ENCODE assay signal across 16 cellular contexts in the genomic region with DNA sequence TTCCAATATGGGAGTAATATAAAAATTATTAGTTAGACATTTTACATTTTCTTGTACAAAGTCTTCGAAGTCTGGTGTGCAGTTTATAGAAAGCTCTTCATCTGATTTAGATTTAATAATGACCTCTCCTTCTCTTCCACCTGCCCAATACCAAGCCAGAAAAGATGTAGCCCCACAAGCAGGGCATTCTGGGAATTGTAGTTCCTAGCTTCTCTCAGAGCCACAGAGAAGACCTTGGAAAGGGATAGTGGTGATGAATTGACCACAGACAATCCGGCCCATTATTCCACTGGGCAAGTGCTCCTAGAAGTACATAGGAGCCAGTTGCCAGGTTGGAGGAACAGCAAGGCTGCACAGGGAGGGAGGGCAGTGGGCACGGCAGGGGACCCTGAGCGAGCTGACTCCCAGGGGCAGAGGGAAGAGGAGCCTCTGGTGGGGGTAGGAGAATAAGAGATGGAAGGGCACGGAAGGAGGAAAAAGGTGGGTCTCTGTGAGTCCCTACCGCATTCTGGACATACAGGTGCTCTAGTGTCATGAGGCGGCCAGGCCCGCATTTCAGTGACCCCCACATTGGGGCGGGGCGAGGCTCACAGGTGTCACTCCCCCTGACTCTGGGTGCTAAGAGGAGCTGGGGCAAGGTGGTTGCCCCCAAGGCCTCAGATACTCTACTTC.
DNase-seq lines count a peak whose midpoint lies in the region; ATAC-seq, FAIRE-seq and TF ChIP-seq lines count a peak whose summit lies in the region.
"Had no signal": no experiment of that assay in that cellular context is flagged by ENCODE, and none has a peak within 500 bp of the region (broad histone marks: within the 10 kb centered on the region; RNA-seq: fewer than 3 reads in every experiment).

No MANE protein-coding gene starts in this region.

- TF ChIP-seq CTCF in MCF 10A (IDR thresholded peaks at IDR 0.05; ENCODE audit: unreplicated experiment) (no peak), bronchial epithelial cell (IDR thresholded peaks at IDR 0.05; ENCODE audit: insufficient read depth, low read length, severe bottlenecking) (no peak)

- intact Hi-C loops in MCF 10A (cut with micrococcal nuclease) = loop anchor here (5.0 kb wide), 1 partner anchor 88 kb away; no protein-coding TSS in a partner anchor

- no peaks in the 10 kb centered on the region for H3K27me3 Mint-ChIP-seq in MCF 10A (ENCODE audit: insufficient read depth, unreplicated experiment)

- H3K9me3 Mint-ChIP-seq in MCF 10A (ENCODE audit: unreplicated experiment) = no peaks in the 10 kb centered on the region
- H3K9me3 Mint-ChIP-seq: activated T-cell treated with anti-CD3 and anti-CD28 coated beads, Interleukin-2, amount 50 U/mL, for 72 hours had no signal

- H3K36me3 Mint-ChIP-seq in MCF 10A (ENCODE audit: insufficient read depth, unreplicated experiment) = peaks cover 12% of the 10 kb centered on the region

- CTCF ChIA-PET in MCF 10A (lab: Yijun Ruan, JAX) = interaction anchor here (0.9 to 7.0 kb wide), 9 partner anchors 9 to 597 kb away, joined by 3 to 106 read pairs (median 7); no protein-coding TSS in a partner anchor

- no peak for ATAC-seq in HG03280 (IDR thresholded peaks at IDR 0.05; ENCODE audit: unreplicated experiment)
- ATAC-seq: activated T-cell treated with anti-CD3 and anti-CD28 coated beads, Interleukin-2, amount 50 U/mL, for 72 hours; left lobe of liver had no signal

- H3K27ac Mint-ChIP-seq in MCF 10A (ENCODE audit: low read depth, unreplicated experiment) = no peak overlapping the region
- H3K27ac Mint-ChIP-seq: activated T-cell treated with anti-CD3 and anti-CD28 coated beads, Interleukin-2, amount 50 U/mL, for 72 hours had no signal

- no peak overlapping the region for H3K4me3 Mint-ChIP-seq in MCF 10A (ENCODE audit: unreplicated experiment)
- H3K4me3 Mint-ChIP-seq: activated T-cell treated with anti-CD3 and anti-CD28 coated beads, Interleukin-2, amount 50 U/mL, for 72 hours; neural crest cell had no signal

- H3K4me1 Mint-ChIP-seq in MCF 10A (ENCODE audit: insufficient read depth, unreplicated experiment) = peaks cover 10% of the 10 kb centered on the region

- H3K27me3 ChIP-seq in bronchial epithelial cell (ENCODE audit: control insufficient read depth, insufficient read depth, low read length) = no peaks in the 10 kb centered on the region
- H3K27me3 ChIP-seq: suprapubic skin had no signal

- in situ Hi-C loops in T47D (cut with HindIII; ENCODE audit: low pct_unique_long_range_greater_than_20kb, low sequenced_read_pairs) = no loop called here

- H3K4me3 ChIP-seq in bronchial epithelial cell (ENCODE audit: low read depth, low read length) = no peak overlapping the region
- H3K4me3 ChIP-seq: suprapubic skin had no signal

- FAIRE-seq in bronchial epithelial cell (lab: Jason Lieb, UNC) (no peak), frontal cortex (lab: Jason Lieb, UNC) (no peak)
- FAIRE-seq: astrocyte had no signal

- DNase-seq in T47D (ENCODE audit: low read depth in 1 of 2, low spot score in 1 of 2) (peak; percentile 23 to 38), MCF 10A (ENCODE audit: unreplicated experiment) (no peak), NCI-H226 (peak; percentile 63), bronchial epithelial cell (ENCODE audit: low read depth) (peak; percentile 38), renal cortical epithelial cell (ENCODE audit: low read depth) (peak; percentile 39), frontal cortex (ENCODE audit: low spot score in 2 of 2) (no peak), SKM-1 treated with dmso at 0.1 percent for 144 hours (lab: John Stamatoyannopoulos, UW; ENCODE audit: unreplicated experiment) (no peak)
- DNase-seq: activated CD4-positive, alpha-beta T cell treated with anti-CD3 and anti-CD28 coated beads for 1 hour; activated T-cell treated with anti-CD3 and anti-CD28 coated beads, Interleukin-2, amount 50 U/mL, for 72 hours; effector CD4-positive, alpha-beta T cell; NCI-H2171 had no signal

- BruUV-seq in MCF 10A (replicated peaks; lab: Mats Ljungman, UMichigan) = no TSS peak

- H3K36me3 ChIP-seq in bronchial epithelial cell (ENCODE audit: control insufficient read depth, insufficient read depth, low read length) = no peaks in the 10 kb centered on the region
- H3K36me3 ChIP-seq: suprapubic skin had no signal

- POLR2A ChIA-PET in MCF 10A (lab: Yijun Ruan, JAX) = interaction anchor here (0.6 to 1.5 kb wide), 2 partner anchors 9 to 595 kb away, joined by 3 to 4 read pairs; no protein-coding TSS in a partner anchor

Comparison
In these comparisons a context has a peak if more than half of its experiments do, and no peak if none do; other contexts are left out.
1. DNase-seq: peak in T47D (2 of 2), NCI-H226 (single experiment), bronchial epithelial cell (single experiment) and renal cortical epithelial cell (single experiment); none in MCF 10A (single experiment), frontal cortex (0 of 2) and SKM-1 treated with dmso at 0.1 percent for 144 hours (single experiment).